Comparison of ENCODE assay signal across 1 cellular context in the genomic region with DNA sequence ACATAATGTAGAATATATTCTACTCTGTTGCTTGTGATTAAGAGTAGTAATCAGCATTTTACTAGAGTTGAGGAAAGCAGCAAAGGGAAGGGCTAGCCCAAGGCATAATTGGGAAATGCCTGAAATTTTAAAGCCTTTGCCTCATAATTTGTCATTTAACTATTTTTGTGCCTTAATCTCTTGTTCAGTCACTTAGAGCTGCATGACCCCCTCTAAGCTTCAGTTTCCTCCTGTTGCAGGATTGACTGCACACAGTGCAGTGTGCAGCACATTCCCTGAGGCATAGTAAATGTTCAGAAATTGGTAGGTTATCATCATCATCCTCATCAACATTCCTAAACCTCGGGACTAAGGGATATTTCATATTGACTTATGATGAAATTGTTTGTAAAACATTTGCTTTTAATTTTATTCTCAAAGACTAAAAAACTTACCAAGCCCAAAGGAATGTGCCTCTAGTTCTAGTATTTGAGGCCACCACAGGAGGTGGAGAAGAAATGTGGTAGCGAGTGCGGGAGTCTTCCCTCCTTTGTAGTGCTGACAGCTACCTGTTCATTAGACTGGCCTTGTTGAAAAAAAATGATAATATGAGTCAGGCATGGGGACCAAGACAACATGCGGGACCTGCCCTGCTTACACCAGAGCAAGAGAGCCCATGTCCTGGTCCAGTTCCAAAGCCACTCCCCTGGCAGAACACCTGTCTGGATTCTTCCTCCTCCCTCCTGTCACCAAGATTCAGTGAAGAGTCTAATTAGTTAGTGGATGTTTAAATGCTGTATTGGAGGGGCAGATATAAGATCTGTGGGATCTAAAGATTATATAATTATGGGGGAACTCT.
TF ChIP-seq lines count a peak whose summit lies in the region.

No MANE protein-coding gene starts in this region.

TF ChIP-seq in IMR-90, 13 proteins besides CTCF, POLR2A, EP300 and RAD21:
- TF ChIP-seq MXI1 (IDR thresholded peaks at IDR 0.05; ENCODE audit: borderline replicate concordance, low read depth, low read length) (no peak), BHLHE40 (IDR thresholded peaks at IDR 0.05; ENCODE audit: low read depth, low read length) (no peak), CHD1 (IDR thresholded peaks at IDR 0.05; ENCODE audit: low read depth, low read length) (no peak), FOS (IDR thresholded peaks at IDR 0.05; ENCODE audit: low read depth, low read length) (no peak), SMC3 (IDR thresholded peaks at IDR 0.05; ENCODE audit: low read depth, low read length) (no peak), RCOR1 (IDR thresholded peaks at IDR 0.05; ENCODE audit: insufficient replicate concordance, low read length) (no peak), MAFK (IDR thresholded peaks at IDR 0.05; ENCODE audit: low read depth, low read length) (no peak), CEBPB (IDR thresholded peaks at IDR 0.05; ENCODE audit: low read depth, low read length) (no peak), MAZ (IDR thresholded peaks at IDR 0.05; ENCODE audit: borderline replicate concordance, low read depth, low read length) (no peak), NFE2L2 (IDR thresholded peaks at IDR 0.05; ENCODE audit: low read depth, low read length) (no peak)
- TF ChIP-seq, protein P1, sequence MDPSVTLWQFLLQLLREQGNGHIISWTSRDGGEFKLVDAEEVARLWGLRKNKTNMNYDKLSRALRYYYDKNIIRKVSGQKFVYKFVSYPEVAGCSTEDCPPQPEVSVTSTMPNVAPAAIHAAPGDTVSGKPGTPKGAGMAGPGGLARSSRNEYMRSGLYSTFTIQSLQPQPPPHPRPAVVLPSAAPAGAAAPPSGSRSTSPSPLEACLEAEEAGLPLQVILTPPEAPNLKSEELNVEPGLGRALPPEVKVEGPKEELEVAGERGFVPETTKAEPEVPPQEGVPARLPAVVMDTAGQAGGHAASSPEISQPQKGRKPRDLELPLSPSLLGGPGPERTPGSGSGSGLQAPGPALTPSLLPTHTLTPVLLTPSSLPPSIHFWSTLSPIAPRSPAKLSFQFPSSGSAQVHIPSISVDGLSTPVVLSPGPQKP (IDR thresholded peaks at IDR 0.05; ENCODE audit: borderline replicate concordance, low read depth, low read length), result no peak
- TF ChIP-seq, protein P2, sequence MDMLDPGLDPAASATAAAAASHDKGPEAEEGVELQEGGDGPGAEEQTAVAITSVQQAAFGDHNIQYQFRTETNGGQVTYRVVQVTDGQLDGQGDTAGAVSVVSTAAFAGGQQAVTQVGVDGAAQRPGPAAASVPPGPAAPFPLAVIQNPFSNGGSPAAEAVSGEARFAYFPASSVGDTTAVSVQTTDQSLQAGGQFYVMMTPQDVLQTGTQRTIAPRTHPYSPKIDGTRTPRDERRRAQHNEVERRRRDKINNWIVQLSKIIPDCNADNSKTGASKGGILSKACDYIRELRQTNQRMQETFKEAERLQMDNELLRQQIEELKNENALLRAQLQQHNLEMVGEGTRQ (IDR thresholded peaks at IDR 0.05; ENCODE audit: low read depth, low read length), result no peak
TF ChIP-seq in IMR-90: peak in this region for 0.
